In the genomic region with DNA sequence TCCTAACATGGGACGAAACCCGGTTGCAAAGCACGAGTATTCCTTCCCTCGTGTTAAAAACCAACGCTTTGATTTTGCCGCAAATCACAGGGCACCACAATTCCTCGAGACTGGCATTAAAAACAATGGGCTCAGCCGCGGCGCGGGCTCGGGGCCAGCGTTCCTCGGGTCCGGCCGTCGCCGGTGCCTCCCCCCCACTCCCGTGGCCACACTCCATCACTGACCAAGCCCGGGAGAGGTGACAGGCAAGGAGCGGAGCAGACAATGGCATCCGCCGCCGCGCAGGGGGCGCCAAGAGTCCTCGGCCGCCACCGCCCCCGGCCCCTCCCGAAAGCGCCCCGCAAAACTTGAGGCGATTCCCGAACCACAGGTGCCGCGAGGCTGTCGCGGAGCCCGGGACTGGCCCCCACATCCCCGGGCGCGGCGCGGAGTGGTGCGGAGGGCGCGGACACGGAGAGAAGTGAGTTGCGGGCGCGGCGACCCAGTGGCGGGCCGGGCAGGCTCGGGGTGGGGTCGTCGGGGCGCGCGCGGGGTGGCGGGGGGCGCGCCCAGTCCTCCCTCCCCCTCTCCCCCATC, we compare ENCODE assay signal across 8 cellular contexts. TPM values are rescaled to one million over a fixed set of nuclear protein-coding genes. Genes with fewer than 3 reads are reported as not detected.
DNase-seq lines count a peak whose midpoint lies in the region; ATAC-seq, FAIRE-seq and TF ChIP-seq lines count a peak whose summit lies in the region.

No MANE protein-coding gene starts in this region.

- H4K91ac ChIP-seq in H1 (replicated peaks; ENCODE audit: insufficient read length, low read length), result no peak overlapping the region

- peak overlapping the region; percentile 24; the same call in 1 of the 2 replicates for H3K18ac ChIP-seq in H1 (ENCODE audit: extremely low read depth, low read length)

- no peak overlapping the region for H3K14ac ChIP-seq in H1 (ENCODE audit: insufficient read length)

- H3K36me3 ChIP-seq in H1 (ENCODE audit: control insufficient read depth in 2 of 4, insufficient read depth in 4 of 4, low read length in 3 of 4), result peaks cover 0 to 46% (median 6%) of the 10 kb centered on the region in 4 experiments; a peak in 4 of 8 replicates

- no peak overlapping the region for H2BK15ac ChIP-seq in H1 (ENCODE audit: low read length)

- H3K4me3 ChIP-seq in H1 (ENCODE audit: extremely low read depth in 1 of 4, insufficient read depth in 2 of 4, low read depth in 3 of 4, low read length in 4 of 4), result peak overlapping the region; percentile 48 to 99 (median 86)

- H3K79me1 ChIP-seq in H1 (ENCODE audit: low read depth, low read length), result no peaks in the 10 kb centered on the region

- peaks cover 11 to 52% of the 10 kb centered on the region in 2 experiments for H3K79me2 ChIP-seq in H1 (ENCODE audit: control insufficient read depth in 1 of 2, insufficient read depth in 2 of 2, low read length in 2 of 2)

- peak overlapping the region; percentile 22 to 71 (median 63); a peak in 5 of 7 replicates for H3K9ac ChIP-seq in H1 (replicated peaks in 1 of 4; ENCODE audit: extremely low read depth in 1 of 4, low read depth in 3 of 4, low read length in 3 of 4)

- peaks cover 39% of the 10 kb centered on the region for H3K4me1 Mint-ChIP-seq in mesothelial cell of epicardium

- no peak overlapping the region for H3K56ac ChIP-seq in H1 (replicated peaks; ENCODE audit: insufficient read length, low read depth, low read length)

- H3K4me3 Mint-ChIP-seq in mesothelial cell of epicardium, result peak overlapping the region; percentile 77

- peak in 1 of 3 experiments; percentile 6; a peak in 1 of 4 replicates for TF ChIP-seq CTCF in H1 (IDR thresholded peaks at IDR 0.05; ENCODE audit: control extremely low read depth in 1 of 3, insufficient read depth in 1 of 3, low read depth in 1 of 3, low read length in 3 of 3)
- TF ChIP-seq CTCF in mesothelial cell of epicardium (IDR thresholded peaks at IDR 0.05; ENCODE audit: unreplicated experiment), result no peak

- no peak overlapping the region for H3K23ac ChIP-seq in H1 (ENCODE audit: insufficient read length)

- no peak for FAIRE-seq in H1 (lab: Jason Lieb, UNC)

- H2BK12ac ChIP-seq in H1 (ENCODE audit: low read depth, low read length), result no peak overlapping the region

- no peak for TF ChIP-seq POLR2A in H1 (IDR thresholded peaks at IDR 0.05; ENCODE audit: control extremely low read depth in 1 of 2, low read depth in 2 of 2, low read length in 2 of 2)

- H3K4me1 ChIP-seq in H1 (replicated peaks in 1 of 4; ENCODE audit: control insufficient read depth in 3 of 4, insufficient read depth in 4 of 4, low read length in 3 of 4), result peaks cover 0 to 6% (median under 1%) of the 10 kb centered on the region in 4 experiments; a peak in 3 of 7 replicates

- no peak overlapping the region for H4K8ac ChIP-seq in H1 (ENCODE audit: extremely low read depth, insufficient read depth, low read length)

- H3K36me3 Mint-ChIP-seq in mesothelial cell of epicardium, result no peaks in the 10 kb centered on the region

- H4K5ac ChIP-seq in H1 (ENCODE audit: insufficient read length, low read depth, low read length), result no peak overlapping the region

- 1% methylated on average over 17 of the region's 65 CpGs; no CpG with 5 or more reads in 1 of the 2 experiments for WGBS in H1 (ENCODE audit: extremely low coverage in 1 of 2, insufficient coverage in 1 of 2, insufficient read length in 1 of 2, insufficient replicate concordance in 2 of 2, low coverage in 1 of 2, low lambda C conversion rate in 2 of 2, missing lambda C conversion rate in 1 of 2), 2 experiments

- peak overlapping the region; percentile 71 to 84 for H3K4me2 ChIP-seq in H1 (ENCODE audit: insufficient read depth in 1 of 2, low read depth in 2 of 2, low read length in 2 of 2)

- H2BK120ac ChIP-seq in H1 (replicated peaks; ENCODE audit: low read depth, low read length), result no peak overlapping the region

- POLR2A ChIA-PET in H1 (lab: Charles Lee; ENCODE audit: partially characterized antibody), result interaction anchor here (1.3 to 1.6 kb wide), 2 partner anchors 11 to 93 kb away, joined by 4 to 5 read pairs; no protein-coding TSS in a partner anchor

- H3K27me3 ChIP-seq in H1 (replicated peaks in 1 of 4; ENCODE audit: control insufficient read depth in 3 of 4, extremely low read depth in 1 of 4, insufficient read depth in 3 of 4, low read length in 3 of 4), result no peaks in the 10 kb centered on the region

- CTCF ChIA-PET in H1 (lab: Charles Lee; ENCODE audit: partially characterized antibody), result no interaction called here

- peaks cover 0 to 6% of the 10 kb centered on the region in 2 experiments for H4K20me1 ChIP-seq in H1 (replicated peaks in 1 of 2; ENCODE audit: control insufficient read depth in 1 of 2, insufficient read depth in 2 of 2, low read length in 2 of 2)

- DNase-seq in NCI-H2171 treated with DMSO at 0.1 percent for 48 hours (lab: John Stamatoyannopoulos, UW) (peak; percentile 2), H1 (ENCODE audit: low read depth in 1 of 2, low spot score in 2 of 2) (peak in 1 of 2 experiments; percentile 58), mesothelial cell of epicardium (ENCODE audit: low spot score in 2 of 2, unreplicated experiment in 2 of 2) (peak; percentile 35 to 68), COR-L47 (lab: John Stamatoyannopoulos, UW) (no peak)
- DNase-seq in activated CD8-positive, alpha-beta memory T cell treated with anti-CD3 and anti-CD28 coated beads for 48 hours (ENCODE audit: low read depth in 2 of 3, low spot score in 2 of 3), result peak in 2 of 3 experiments; percentile 12 to 17
- peak; percentile 3 for DNase-seq in stimulated activated CD8-positive, alpha-beta memory T cell treated with anti-CD3 and anti-CD28 coated beads, Interleukin-7, amount 100 ng/mL, for 24 hours (ENCODE audit: low read depth)

- H2AFZ ChIP-seq in H1 (ENCODE audit: low read length), result no peak overlapping the region

- H3K23me2 ChIP-seq in H1 (ENCODE audit: low read depth, low read length), result peaks cover 8% of the 10 kb centered on the region; the same call in 1 of the 2 replicates

- H3K27me3 Mint-ChIP-seq in mesothelial cell of epicardium (ENCODE audit: low read depth), result peaks cover 1% of the 10 kb centered on the region

- H3K9me3 ChIP-seq in H1 (ENCODE audit: insufficient read depth in 2 of 2, low read depth in 1 of 2, low read length in 1 of 2), result no peaks in the 10 kb centered on the region

- H3K27ac Mint-ChIP-seq in mesothelial cell of epicardium, result peak overlapping the region; percentile 45

- H3K27ac ChIP-seq in H1 (ENCODE audit: low read depth, low read length), result no peak overlapping the region

- ATAC-seq in GM18499 (IDR thresholded peaks at IDR 0.05; ENCODE audit: insufficient read depth, unreplicated experiment) (peak; percentile 15), HG02623 (IDR thresholded peaks at IDR 0.05; ENCODE audit: unreplicated experiment) (peak; percentile 36)

- peak in 1 of 2 experiments; percentile 30; a peak in 2 of 4 replicates for TF ChIP-seq RAD21 in H1 (IDR thresholded peaks at IDR 0.05 in 1 of 2, conservative IDR thresholded peaks at IDR 0.05 in 1 of 2; ENCODE audit: low read depth in 2 of 2, low read length in 2 of 2)

- no peak overlapping the region for H3K4ac ChIP-seq in H1 (replicated peaks; ENCODE audit: insufficient read length, low read depth, low read length)

- H2BK20ac ChIP-seq in H1 (ENCODE audit: low read length), result no peak overlapping the region

- no peak for TF ChIP-seq EP300 in H1 (IDR thresholded peaks at IDR 0.05; ENCODE audit: borderline replicate concordance in 1 of 2, low read depth in 2 of 2, low read length in 2 of 2)

- H3K9me3 Mint-ChIP-seq in mesothelial cell of epicardium, result no peaks in the 10 kb centered on the region

- no peak overlapping the region for H2BK5ac ChIP-seq in H1 (ENCODE audit: low read depth, low read length)

- no peak overlapping the region for H2AK5ac ChIP-seq in H1 (ENCODE audit: low read depth, low read length)

TF ChIP-seq in H1, 55 proteins besides CTCF, POLR2A, EP300 and RAD21:
- TF ChIP-seq SIN3A (conservative IDR thresholded peaks at IDR 0.05 in 1 of 2, IDR thresholded peaks at IDR 0.05 in 1 of 2; ENCODE audit: low read depth in 1 of 2, low read length in 2 of 2) (peak; percentile 77; a peak in 2 of 4 replicates), POLR2AphosphoS5 (IDR thresholded peaks at IDR 0.05; ENCODE audit: low read depth, low read length) (0 out of 2 replicates have a peak, but pooled peaks have one; percentile 27), TAF1 (IDR thresholded peaks at IDR 0.05; ENCODE audit: low read depth, low read length) (peak; percentile 8; the same call in 1 of the 2 replicates)
- TF ChIP-seq, protein P1, sequence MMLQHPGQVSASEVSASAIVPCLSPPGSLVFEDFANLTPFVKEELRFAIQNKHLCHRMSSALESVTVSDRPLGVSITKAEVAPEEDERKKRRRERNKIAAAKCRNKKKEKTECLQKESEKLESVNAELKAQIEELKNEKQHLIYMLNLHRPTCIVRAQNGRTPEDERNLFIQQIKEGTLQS (IDR thresholded peaks at IDR 0.05; ENCODE audit: insufficient read depth, low read depth, low read length), result no peak
- TF ChIP-seq, protein P2, sequence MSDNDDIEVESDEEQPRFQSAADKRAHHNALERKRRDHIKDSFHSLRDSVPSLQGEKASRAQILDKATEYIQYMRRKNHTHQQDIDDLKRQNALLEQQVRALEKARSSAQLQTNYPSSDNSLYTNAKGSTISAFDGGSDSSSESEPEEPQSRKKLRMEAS (IDR thresholded peaks at IDR 0.05), result 0 out of 2 replicates have a peak, but pooled peaks have one; percentile 13
TF ChIP-seq in H1: peak in this region for 4.

RNA-seq across cellular contexts. Expression of a gene that starts 0.4 kb away (rescaled TPM):
- 230 and 237 TPM in 2 replicates for total RNA-seq in H1 (2021; fragmentation: NEBNext Ultra II Directional; extraction: Animal tissue kit (Norgen Biotek cat#: 25700))
- 41.3 and 88.2 TPM in 2 replicates for polyA plus RNA-seq in H1 (2011; rRNA removed)
- 114 TPM for polyA plus RNA-seq in H1 (2011; cell fraction: cytosol; rRNA removed)
- polyA plus RNA-seq in H1 (2011; cell fraction: nucleus; rRNA removed), result 36.2 TPM
- polyA plus RNA-seq in H1 (2012, experiment 1 of 2), result 105 to 192 TPM (median 134 TPM) in 4 replicates
- 32.4 TPM for polyA plus RNA-seq in H1 (2012, experiment 2 of 2)
- polyA plus RNA-seq in H1 (2013, experiment 1 of 2), result 128 TPM
- 123 TPM for polyA plus RNA-seq in H1 (2013, experiment 2 of 2)
- 53.8 and 103 TPM in 2 replicates for polyA minus RNA-seq in H1 (2011; rRNA and poly(A)+ RNA removed)
- 86.9 TPM for polyA minus RNA-seq in H1 (2011; cell fraction: cytosol; rRNA and poly(A)+ RNA removed)
- 109 TPM for polyA minus RNA-seq in H1 (2011; cell fraction: nucleus; rRNA and poly(A)+ RNA removed)
- total RNA-seq in mesothelial cell of epicardium, result 34.9 to 45.7 TPM (median 35.6 TPM) in 3 replicates
